ENCODE assay signal across 11 cellular contexts in genomic region chr22:30947163-30947820, GRCh38. TPM values are rescaled to one million over a fixed set of nuclear protein-coding genes. Genes with fewer than 3 reads are reported as not detected.
DNase-seq lines count a peak whose midpoint lies in the region; ATAC-seq and TF ChIP-seq lines count a peak whose summit lies in the region.
"Had no signal": no experiment of that assay in that cellular context is flagged by ENCODE, and none has a peak within 500 bp of the region (broad histone marks: within the 10 kb centered on the region; RNA-seq: fewer than 3 reads in every experiment).

No MANE protein-coding gene starts in this region.

- no peak for TF ChIP-seq CTCF in HEK293 (tag by site-specific recombination; IDR thresholded peaks at IDR 0.05)
- TF ChIP-seq CTCF in heart left ventricle (IDR thresholded peaks at IDR 0.05): peak in 1 of 12 donors; percentile 18
- peak; percentile 3 for TF ChIP-seq CTCF in retinal pigment epithelial cell (conservative IDR thresholded peaks at IDR 0.05; ENCODE audit: low read depth, low read length)
- TF ChIP-seq CTCF in CD8-positive, alpha-beta T cell (IDR thresholded peaks at IDR 0.05): no peak

- peaks cover 26% of the 10 kb centered on the region for H3K36me3 Mint-ChIP-seq in T-helper 17 cell (ENCODE audit: low read depth)
- H3K36me3 Mint-ChIP-seq in CD8-positive, alpha-beta T cell: peaks cover 61% of the 10 kb centered on the region

- H3K9me3 ChIP-seq in HEK293 (ENCODE audit: control insufficient read depth, insufficient read depth, low read depth, low read length) (no peaks in the 10 kb centered on the region), T-helper 17 cell (ENCODE audit: control insufficient read depth, low read length, poor library complexity, severe bottlenecking) (no peaks in the 10 kb centered on the region), heart left ventricle (no peaks in the 10 kb centered on the region)
- H3K9me3 ChIP-seq in CD8-positive, alpha-beta T cell (ENCODE audit: low read length): no peaks in the 10 kb centered on the region
- H3K9me3 ChIP-seq: pancreas had no signal

- no peak overlapping the region for H3K4me3 Mint-ChIP-seq in T-helper 17 cell
- H3K4me3 Mint-ChIP-seq in CD8-positive, alpha-beta T cell: no peak overlapping the region
- H3K4me3 Mint-ChIP-seq: activated T-helper 17 cell treated with anti-CD3 and anti-CD28 coated beads, Interleukin-2, amount 50 U/mL, for 72 hours; T-helper 1 cell treated with Interleukin-12 subunit alpha and Interleukin-12 subunit beta and Interleukin-4 antibody, amounts not matched to agents 30 μg/mL and 1 μg/mL, for 36 hours had no signal

- CTCF ChIA-PET in HEK293 (lab: Yijun Ruan, JAX): interaction anchor here (0.7 to 3.0 kb wide), 10 partner anchors 16 to 284 kb away, joined by 3 to 13 read pairs (median 5); partner anchors contain the start of genes SELENOM and SMTN
- CTCF ChIA-PET in CD8-positive, alpha-beta T cell (lab: Charles Lee): interaction anchor here (0.6 to 3.0 kb wide), 12 partner anchors 8 to 285 kb away, joined by 3 to 52 read pairs (median 4); partner anchors contain the start of genes MORC2, SELENOM, SMTN and TUG1

- H3K4me1 ChIP-seq in HEK293 (ENCODE audit: control insufficient read depth, insufficient read depth, low read length): no peaks in the 10 kb centered on the region
- H3K4me1 ChIP-seq in heart left ventricle: peaks cover 0 to 35% (median 24%) of the 10 kb centered on the region in 12 donors
- H3K4me1 ChIP-seq in CD8-positive, alpha-beta T cell (ENCODE audit: insufficient read depth, low read length): peaks cover 60% of the 10 kb centered on the region
- H3K4me1 ChIP-seq: pancreas had no signal

- no peak for ATAC-seq in T-helper 17 cell
- peak; percentile 39 to 78 (median 68) for ATAC-seq in heart left ventricle
- no peak for ATAC-seq in CD8-positive, alpha-beta T cell
- ATAC-seq: activated T-helper 17 cell treated with anti-CD3 and anti-CD28 coated beads, Interleukin-2, amount 50 U/mL, for 72 hours had no signal

- peaks cover 42% of the 10 kb centered on the region for H3K4me1 Mint-ChIP-seq in T-helper 17 cell
- H3K4me1 Mint-ChIP-seq in CD8-positive, alpha-beta T cell (ENCODE audit: low read depth): peaks cover 61% of the 10 kb centered on the region

- WGBS in heart left ventricle, 4 donors: 37 to 51% (median 49%) methylated on average over 5 of the region's 5 CpGs

- peaks cover 51 to 95% of the 10 kb centered on the region in 2 experiments for H3K36me3 ChIP-seq in HEK293 (ENCODE audit: control insufficient read depth in 2 of 2, insufficient read depth in 1 of 2, low read length in 2 of 2)
- peaks cover 0 to 94% (median 80%) of the 10 kb centered on the region in 9 donors for H3K36me3 ChIP-seq in heart left ventricle
- peaks cover 19% of the 10 kb centered on the region for H3K36me3 ChIP-seq in CD8-positive, alpha-beta T cell (ENCODE audit: insufficient read depth, low read length)

- intact Hi-C loops in heart left ventricle (cut with DNase I): loop anchor here (1.0 to 10.0 kb wide), 12 partner anchors 90 to 288 kb away; partner anchors contain the start of gene SELENOM (in 1 of the 10)
- intact Hi-C loops in CD8-positive, alpha-beta T cell (cut with DNase I, micrococcal nuclease): loop anchor here (10.0 kb wide), 2 partner anchors 208 to 548 kb away; partner anchors contain the start of gene SFI1 (in 1 of the 2)

- no peaks in the 10 kb centered on the region for H3K27me3 ChIP-seq in heart left ventricle
- no peaks in the 10 kb centered on the region for H3K27me3 ChIP-seq in CD8-positive, alpha-beta T cell (ENCODE audit: insufficient read depth, low read length)
- H3K27me3 ChIP-seq: pancreas had no signal

- no peaks in the 10 kb centered on the region for H3K9me3 Mint-ChIP-seq in CD8-positive, alpha-beta T cell
- H3K9me3 Mint-ChIP-seq: activated T-helper 17 cell treated with anti-CD3 and anti-CD28 coated beads, Interleukin-2, amount 50 U/mL, for 72 hours; T-helper 1 cell treated with Interleukin-12 subunit alpha and Interleukin-12 subunit beta and Interleukin-4 antibody, amounts not matched to agents 30 μg/mL and 1 μg/mL, for 36 hours had no signal

- no peak for DNase-seq in T-helper 17 cell
- DNase-seq in heart left ventricle: peak in 3 of 5 donors; percentile 22 to 50 (median 32)
- no peak for DNase-seq in retinal pigment epithelial cell (ENCODE audit: low read depth)
- no peak for DNase-seq in CD8-positive, alpha-beta T cell
- no peak for DNase-seq in activated CD4-positive, CD25-positive, alpha-beta regulatory T cell treated with anti-CD3 and anti-CD28 coated beads, Interleukin-2, amount 50 U/mL, for 72 hours
- no peak for DNase-seq in activated effector memory CD4-positive, alpha-beta T cell treated with anti-CD3 and anti-CD28 coated beads, Interleukin-2, amount 50 U/mL, for 16 hours
- DNase-seq in SHP77 (lab: John Stamatoyannopoulos, UW): no peak
- DNase-seq: pancreas had no signal

- H3K4me3 ChIP-seq in HEK293 (ENCODE audit: low read depth, low read length) (no peak overlapping the region), heart left ventricle (no peak overlapping the region), retinal pigment epithelial cell (ENCODE audit: low read length) (no peak overlapping the region)
- no peak overlapping the region for H3K4me3 ChIP-seq in CD8-positive, alpha-beta T cell (ENCODE audit: low read depth, low read length)
- H3K4me3 ChIP-seq: pancreas had no signal

- H3K27ac ChIP-seq in HEK293 (ENCODE audit: extremely low read depth, low read depth, low read length) (no peak overlapping the region), heart left ventricle (peak overlapping the region; percentile 30 to 76 (median 50))
- H3K27ac ChIP-seq in CD8-positive, alpha-beta T cell (ENCODE audit: low read depth, low read length): no peak overlapping the region
- H3K27ac ChIP-seq: pancreas had no signal

- H3K27me3 Mint-ChIP-seq in T-helper 17 cell: no peaks in the 10 kb centered on the region
- H3K27me3 Mint-ChIP-seq in CD8-positive, alpha-beta T cell (ENCODE audit: low read depth): no peaks in the 10 kb centered on the region
- H3K27me3 Mint-ChIP-seq: activated T-helper 17 cell treated with anti-CD3 and anti-CD28 coated beads, Interleukin-2, amount 50 U/mL, for 72 hours had no signal

- POLR2A ChIA-PET in HEK293 (lab: Yijun Ruan, JAX): no interaction called here
- POLR2A ChIA-PET in CD8-positive, alpha-beta T cell (lab: Charles Lee): interaction anchor here (0.8 to 1.0 kb wide), 2 partner anchors 22 to 138 kb away, joined by 4 read pairs; partner anchors contain the start of gene TUG1

- TF ChIP-seq POLR2A in heart left ventricle (IDR thresholded peaks at IDR 0.05): no peak

- H3K27ac Mint-ChIP-seq in T-helper 17 cell: peak overlapping the region; percentile 54
- no peak overlapping the region for H3K27ac Mint-ChIP-seq in CD8-positive, alpha-beta T cell

TF ChIP-seq in HEK293, 187 proteins besides CTCF, POLR2A, EP300 and RAD21:
- TF ChIP-seq ZNF514 (tag by site-specific recombination; IDR thresholded peaks at IDR 0.05) (no peak), KLF9 (tag by site-specific recombination; IDR thresholded peaks at IDR 0.05; ENCODE audit: low read depth) (no peak), MEIS1 (CRISPR knock-in tag; IDR thresholded peaks at IDR 0.05; ENCODE audit: borderline replicate concordance) (no peak), ZNF354C (tag by site-specific recombination; IDR thresholded peaks at IDR 0.05; ENCODE audit: borderline replicate concordance, low read depth) (no peak), ZBTB8A (tag by site-specific recombination; IDR thresholded peaks at IDR 0.05) (peak; percentile 28; the same call in 1 of the 2 replicates), ZBTB6 (tag by site-specific recombination; IDR thresholded peaks at IDR 0.05) (0 out of 2 replicates have a peak, but pooled peaks have one; percentile 32), ZNF529 (tag by site-specific recombination; IDR thresholded peaks at IDR 0.05; ENCODE audit: insufficient replicate concordance) (no peak), ZNF561 (tag by site-specific recombination; IDR thresholded peaks at IDR 0.05; ENCODE audit: borderline replicate concordance) (no peak), ZNF184 (tag by site-specific recombination; IDR thresholded peaks at IDR 0.05) (no peak), GLI4 (tag by site-specific recombination; IDR thresholded peaks at IDR 0.05) (no peak)

RNA-seq across cellular contexts. Expression of gene MORC2, which starts 21.3 kb away (rescaled TPM):
- total RNA-seq in T-helper 17 cell (10 to 100 TPM; 28.9 to 35.9 TPM), heart left ventricle (10 to 100 TPM; 12.0 to 24.4 (median 18.4) TPM)
- 10 to 100 TPM; 17.0 to 17.8 TPM for polyA plus RNA-seq in heart left ventricle
- total RNA-seq in CD8-positive, alpha-beta T cell: 10 to 100 TPM; 20.1 TPM

RNA-seq across cellular contexts. Expression of gene TUG1, which starts 21.8 kb away (rescaled TPM):
- 10 to 100 TPM; 78.9 to 82.9 TPM for total RNA-seq in T-helper 17 cell
- total RNA-seq in heart left ventricle: 10 to 100 TPM; 32.8 to 48.9 (median 43.3) TPM
- 10 to 100 TPM; 19.5 to 26.2 TPM for polyA plus RNA-seq in heart left ventricle
- total RNA-seq in CD8-positive, alpha-beta T cell: 10 to 100 TPM; 74.9 to 79.0 TPM

Comparison
In these comparisons a context has a peak if more than half of its experiments do, and no peak if none do; other contexts are left out.
1. H3K27ac ChIP-seq: peak in heart left ventricle (12 of 12); none in HEK293 (single experiment) and CD8-positive, alpha-beta T cell (single experiment).
2. ATAC-seq: peak in heart left ventricle (4 of 4); none in T-helper 17 cell (single experiment) and CD8-positive, alpha-beta T cell (single experiment).
3. DNase-seq: peak in heart left ventricle (3 of 5); none in T-helper 17 cell (0 of 3), retinal pigment epithelial cell (single experiment), CD8-positive, alpha-beta T cell (0 of 7), activated CD4-positive, CD25-positive, alpha-beta regulatory T cell treated with anti-CD3 and anti-CD28 coated beads, Interleukin-2, amount 50 U/mL, for 72 hours (single experiment), activated effector memory CD4-positive, alpha-beta T cell treated with anti-CD3 and anti-CD28 coated beads, Interleukin-2, amount 50 U/mL, for 16 hours (single experiment) and SHP77 (0 of 2).